Comparison of ENCODE assay signal across 10 cellular contexts in the genomic region with DNA sequence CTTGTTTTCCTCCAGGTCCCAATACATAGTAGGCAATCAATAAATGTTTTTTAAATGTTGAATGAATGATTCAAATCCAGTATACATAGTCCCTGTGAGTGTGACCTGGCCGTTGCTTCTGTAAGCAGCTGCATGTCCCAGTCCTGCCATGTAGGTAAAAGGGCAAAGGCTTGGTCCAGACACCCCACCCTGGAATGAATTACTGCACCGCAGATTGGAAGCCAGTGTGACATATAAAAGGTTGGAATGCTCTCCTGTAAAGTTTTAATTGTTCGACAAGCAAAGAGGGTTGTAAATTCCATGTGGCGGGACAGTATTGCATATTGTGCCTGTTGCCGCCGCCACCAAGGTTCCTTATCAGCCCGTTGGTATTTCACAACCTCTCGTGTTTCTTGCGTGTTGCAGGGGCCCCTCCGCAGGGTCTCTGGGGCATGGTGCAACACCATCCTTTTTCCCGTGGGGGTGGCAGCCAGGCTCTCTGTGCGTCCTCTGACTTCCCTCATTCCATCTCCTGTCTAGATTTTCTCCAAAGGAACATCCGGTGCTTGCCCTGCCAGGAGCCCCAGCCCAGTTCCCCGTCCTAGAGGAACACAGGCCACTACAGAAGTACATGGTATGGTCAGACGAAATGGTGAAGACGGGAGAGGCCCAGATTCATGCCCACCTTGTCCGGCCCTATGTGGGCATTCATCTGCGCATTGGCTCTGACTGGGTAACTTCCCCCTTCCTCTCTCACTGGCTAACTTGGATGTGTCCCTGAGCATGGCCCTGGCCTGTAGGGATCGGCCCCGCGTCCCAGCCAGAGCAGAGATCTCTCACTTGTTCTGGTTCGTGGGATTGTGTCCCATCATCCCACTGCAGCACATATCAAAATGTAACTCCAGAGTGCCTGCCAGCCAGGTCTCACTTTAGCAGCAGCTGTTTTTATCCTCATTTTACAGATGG. TPM values are rescaled to one million over a fixed set of nuclear protein-coding genes. Genes with fewer than 3 reads are reported as not detected.
DNase-seq lines count a peak whose midpoint lies in the region; ATAC-seq and TF ChIP-seq lines count a peak whose summit lies in the region.
"Had no signal": no experiment of that assay in that cellular context is flagged by ENCODE, and none has a peak within 500 bp of the region (broad histone marks: within the 10 kb centered on the region; RNA-seq: fewer than 3 reads in every experiment).

No MANE protein-coding gene starts in this region.

- H3K9me3 Mint-ChIP-seq in stimulated activated naive CD8-positive, alpha-beta T cell treated with anti-CD3 and anti-CD28 coated beads, Interleukin-15, Interleukin-2, amounts not matched to agents 100 ng/mL and 50 ng/mL, for 24 hours, result no peaks in the 10 kb centered on the region
- no peaks in the 10 kb centered on the region for H3K9me3 Mint-ChIP-seq in chondrocyte (ENCODE audit: low read depth)
- H3K9me3 Mint-ChIP-seq: brain had no signal

- TF ChIP-seq CTCF in chondrocyte (IDR thresholded peaks at IDR 0.05), result no peak

- no peaks in the 10 kb centered on the region for H3K27me3 Mint-ChIP-seq in stimulated activated naive CD8-positive, alpha-beta T cell treated with anti-CD3 and anti-CD28 coated beads, Interleukin-15, Interleukin-2, amounts not matched to agents 100 ng/mL and 50 ng/mL, for 24 hours
- no peaks in the 10 kb centered on the region for H3K27me3 Mint-ChIP-seq in chondrocyte (ENCODE audit: low read depth)
- H3K27me3 Mint-ChIP-seq: brain had no signal

- ATAC-seq in stimulated activated naive CD8-positive, alpha-beta T cell treated with anti-CD3 and anti-CD28 coated beads, Interleukin-15, Interleukin-2, amounts not matched to agents 100 U/mL and 50 U/mL, for 24 hours, result no peak
- ATAC-seq in HG03469 (IDR thresholded peaks at IDR 0.05; ENCODE audit: unreplicated experiment) (no peak), GM18519 (IDR thresholded peaks at IDR 0.05; ENCODE audit: low FRiP score, unreplicated experiment) (no peak), GM18909 (IDR thresholded peaks at IDR 0.05; ENCODE audit: poor library complexity, unreplicated experiment) (no peak), HG03175 (IDR thresholded peaks at IDR 0.05; ENCODE audit: unreplicated experiment) (no peak)

- peaks cover 85% of the 10 kb centered on the region for H3K36me3 Mint-ChIP-seq in stimulated activated naive CD8-positive, alpha-beta T cell treated with anti-CD3 and anti-CD28 coated beads, Interleukin-15, Interleukin-2, amounts not matched to agents 100 ng/mL and 50 ng/mL, for 24 hours (ENCODE audit: low read depth)
- H3K36me3 Mint-ChIP-seq in chondrocyte (ENCODE audit: low read depth), result peaks cover 38% of the 10 kb centered on the region

- H3K4me1 Mint-ChIP-seq in stimulated activated naive CD8-positive, alpha-beta T cell treated with anti-CD3 and anti-CD28 coated beads, Interleukin-15, Interleukin-2, amounts not matched to agents 100 ng/mL and 50 ng/mL, for 24 hours (ENCODE audit: low read depth), result peaks cover 38% of the 10 kb centered on the region
- H3K4me1 Mint-ChIP-seq in chondrocyte (ENCODE audit: low read depth), result no peaks in the 10 kb centered on the region
- H3K4me1 Mint-ChIP-seq: brain had no signal

- H3K27ac Mint-ChIP-seq in stimulated activated naive CD8-positive, alpha-beta T cell treated with anti-CD3 and anti-CD28 coated beads, Interleukin-15, Interleukin-2, amounts not matched to agents 100 ng/mL and 50 ng/mL, for 24 hours, result peak overlapping the region; percentile 77
- H3K27ac Mint-ChIP-seq in chondrocyte (ENCODE audit: unreplicated experiment), result no peak overlapping the region

- DNase-seq in stimulated activated naive CD8-positive, alpha-beta T cell treated with anti-CD3 and anti-CD28 coated beads, Interleukin-15, Interleukin-2, amounts not matched to agents 100 U/mL and 50 U/mL, for 24 hours, result no peak
- peak; percentile 77 for DNase-seq in chondrocyte (ENCODE audit: low spot score)
- peak; percentile 53 for DNase-seq in mucosa of gallbladder (ENCODE audit: low spot score)
- DNase-seq: NCI-H526 had no signal

- H3K4me3 Mint-ChIP-seq in stimulated activated naive CD8-positive, alpha-beta T cell treated with anti-CD3 and anti-CD28 coated beads, Interleukin-15, Interleukin-2, amounts not matched to agents 100 ng/mL and 50 ng/mL, for 24 hours, result no peak overlapping the region
- no peak overlapping the region for H3K4me3 Mint-ChIP-seq in chondrocyte (ENCODE audit: unreplicated experiment)
- H3K4me3 Mint-ChIP-seq: brain had no signal

RNA-seq across cellular contexts. Expression of a gene that starts 20.3 kb away (rescaled TPM):
- total RNA-seq in chondrocyte (61.6 to 68.3 TPM (median 66.4 TPM) in 3 replicates), mucosa of gallbladder (35.4 TPM)

RNA-seq across cellular contexts. Expression of a gene that starts 20.5 kb away (rescaled TPM):
- total RNA-seq in chondrocyte (9.1 to 16.9 TPM (median 16.4 TPM) in 3 replicates), mucosa of gallbladder (11.9 TPM)

RNA-seq across cellular contexts. Expression of a gene that starts 49.4 kb away (rescaled TPM):
- total RNA-seq in chondrocyte, result 34.2 to 36.1 TPM (median 35.5 TPM) in 3 replicates
- total RNA-seq in mucosa of gallbladder, result 59.6 TPM
